ENCODE assay signal across 8 cellular contexts in genomic region chr19:4267101-4267900, GRCh38. TPM values are rescaled to one million over a fixed set of nuclear protein-coding genes. Genes with fewer than 3 reads are reported as not detected.
DNase-seq lines count a peak whose midpoint lies in the region; ATAC-seq and TF ChIP-seq lines count a peak whose summit lies in the region.

No MANE protein-coding gene starts in this region.

- H3K27ac Mint-ChIP-seq in activated CD8-positive, alpha-beta memory T cell treated with anti-CD3 and anti-CD28 coated beads, Interleukin-2, amount 10 ng/mL, durations not matched to agents 7 days and 5 days: peak overlapping the region; percentile 35
- H3K27ac Mint-ChIP-seq in natural killer cell treated with Interleukin-12 subunit alpha and Interleukin-12 subunit beta and Interleukin-15 and Interleukin-18, amount 100 ng/mL, for 72 hours: peak overlapping the region; percentile 87 to 88

- no peaks in the 10 kb centered on the region for H3K9me3 ChIP-seq in testis

- H3K4me3 ChIP-seq in epithelial cell of proximal tubule (ENCODE audit: low read depth, low read length): no peak overlapping the region
- no peak overlapping the region for H3K4me3 ChIP-seq in testis

- no peaks in the 10 kb centered on the region for H3K27me3 ChIP-seq in testis

- H3K4me1 ChIP-seq in testis: no peaks in the 10 kb centered on the region

- TF ChIP-seq POLR2A in testis (IDR thresholded peaks at IDR 0.05): no peak

- CTCF ChIA-PET in activated CD8-positive, alpha-beta memory T cell treated with anti-CD3 and anti-CD28 coated beads, Interleukin-2, amount 10 ng/mL, durations not matched to agents 7 days and 5 days (lab: Charles Lee): interaction anchor here (0.6 to 7.9 kb wide), 57 partner anchors 8 to 1317 kb away, joined by 3 to 125 read pairs (median 4); partner anchors contain the start of genes CHAF1A, FSD1, MPND and SH3GL1

- intact Hi-C loops in testis (cut with DNase I; ENCODE audit: low total_unique reads): no loop called here

- 48 to 58% methylated on average over 19 to 21 of the region's 21 CpGs for WGBS in testis, 2 donors

- H3K4me3 Mint-ChIP-seq in activated CD8-positive, alpha-beta memory T cell treated with anti-CD3 and anti-CD28 coated beads, Interleukin-2, amount 10 ng/mL, durations not matched to agents 7 days and 5 days: no peak overlapping the region
- H3K4me3 Mint-ChIP-seq in natural killer cell treated with Interleukin-12 subunit alpha and Interleukin-12 subunit beta and Interleukin-15 and Interleukin-18, amount 100 ng/mL, for 72 hours: no peak overlapping the region

- H3K27ac ChIP-seq in testis: no peak overlapping the region

- peaks cover 36% of the 10 kb centered on the region for H3K4me1 Mint-ChIP-seq in activated CD8-positive, alpha-beta memory T cell treated with anti-CD3 and anti-CD28 coated beads, Interleukin-2, amount 10 ng/mL, durations not matched to agents 7 days and 5 days
- H3K4me1 Mint-ChIP-seq in natural killer cell treated with Interleukin-12 subunit alpha and Interleukin-12 subunit beta and Interleukin-15 and Interleukin-18, amount 100 ng/mL, for 72 hours (ENCODE audit: low read depth in 2 of 2): peaks cover 23 to 26% of the 10 kb centered on the region in 2 donors

- no peaks in the 10 kb centered on the region for H3K27me3 Mint-ChIP-seq in activated CD8-positive, alpha-beta memory T cell treated with anti-CD3 and anti-CD28 coated beads, Interleukin-2, amount 10 ng/mL, durations not matched to agents 7 days and 5 days
- H3K27me3 Mint-ChIP-seq in natural killer cell treated with Interleukin-12 subunit alpha and Interleukin-12 subunit beta and Interleukin-15 and Interleukin-18, amount 100 ng/mL, for 72 hours: no peaks in the 10 kb centered on the region

- no peaks in the 10 kb centered on the region for H3K36me3 ChIP-seq in testis (ENCODE audit: low read depth, missing control alignments)

- TF ChIP-seq CTCF in epithelial cell of proximal tubule (conservative IDR thresholded peaks at IDR 0.05; ENCODE audit: low read depth, low read length) (peak; percentile 77), testis (IDR thresholded peaks at IDR 0.05) (peak; percentile 57 to 86 (median 68))

- no peaks in the 10 kb centered on the region for H3K9me3 Mint-ChIP-seq in activated CD8-positive, alpha-beta memory T cell treated with anti-CD3 and anti-CD28 coated beads, Interleukin-2, amount 10 ng/mL, durations not matched to agents 7 days and 5 days (ENCODE audit: low read depth)
- no peaks in the 10 kb centered on the region for H3K9me3 Mint-ChIP-seq in natural killer cell treated with Interleukin-12 subunit alpha and Interleukin-12 subunit beta and Interleukin-15 and Interleukin-18, amount 100 ng/mL, for 72 hours

- DNase-seq in SIG-M5 treated with dmso at 0.1 percent for 504 hours (lab: John Stamatoyannopoulos, UW; ENCODE audit: unreplicated experiment): peak; percentile 50
- DNase-seq in SIG-M5 (lab: John Stamatoyannopoulos, UW): no peak
- DNase-seq in NOMO-1 treated with dmso at 0.1 percent for 144 hours (lab: John Stamatoyannopoulos, UW; ENCODE audit: unreplicated experiment): peak; percentile 50
- DNase-seq in activated CD8-positive, alpha-beta memory T cell treated with anti-CD3 and anti-CD28 coated beads, Interleukin-2, amount 10 ng/mL, durations not matched to agents 7 days and 5 days: peak; percentile 75
- no peak for DNase-seq in epithelial cell of proximal tubule (ENCODE audit: low read depth)
- DNase-seq in natural killer cell treated with Interleukin-12 subunit alpha and Interleukin-12 subunit beta and Interleukin-15 and Interleukin-18, amount 100 ng/mL, for 72 hours (ENCODE audit: low spot score): no peak
- peak; percentile 74 for DNase-seq in testis
- DNase-seq in COLO829 (ENCODE audit: low spot score): no peak

- ATAC-seq in activated CD8-positive, alpha-beta memory T cell treated with anti-CD3 and anti-CD28 coated beads, Interleukin-2, amount 10 ng/mL, durations not matched to agents 7 days and 5 days: peak; percentile 69
- peak; percentile 56 to 66 for ATAC-seq in natural killer cell treated with Interleukin-12 subunit alpha and Interleukin-12 subunit beta and Interleukin-15 and Interleukin-18, amount 100 ng/mL, for 72 hours

- peaks cover 38% of the 10 kb centered on the region for H3K36me3 Mint-ChIP-seq in activated CD8-positive, alpha-beta memory T cell treated with anti-CD3 and anti-CD28 coated beads, Interleukin-2, amount 10 ng/mL, durations not matched to agents 7 days and 5 days
- peaks cover 11% of the 10 kb centered on the region for H3K36me3 Mint-ChIP-seq in natural killer cell treated with Interleukin-12 subunit alpha and Interleukin-12 subunit beta and Interleukin-15 and Interleukin-18, amount 100 ng/mL, for 72 hours

RNA-seq across cellular contexts. Expression of gene SHD, which starts 11.8 kb away (rescaled TPM):
- not detected for total RNA-seq in activated CD8-positive, alpha-beta memory T cell treated with anti-CD3 and anti-CD28 coated beads, Interleukin-2, amount 10 ng/mL, durations not matched to agents 7 days and 5 days
- not detected in 2 replicates for total RNA-seq in epithelial cell of proximal tubule
- total RNA-seq in natural killer cell treated with Interleukin-12 subunit alpha and Interleukin-12 subunit beta and Interleukin-15 and Interleukin-18, amount 100 ng/mL, for 72 hours: not detected
- total RNA-seq in testis: 1 to 10 TPM in 1 of 2 donors, under 1 TPM in 1; 0.16 to 1.8 TPM
- polyA plus RNA-seq in testis (ENCODE audit: insufficient read depth, low read depth, low replicate concordance): 0.79 TPM

RNA-seq across cellular contexts. Expression of gene YJU2, which starts 20.4 kb away (rescaled TPM):
- 10 to 100 TPM; 26.8 to 32.1 TPM for total RNA-seq in activated CD8-positive, alpha-beta memory T cell treated with anti-CD3 and anti-CD28 coated beads, Interleukin-2, amount 10 ng/mL, durations not matched to agents 7 days and 5 days
- total RNA-seq in epithelial cell of proximal tubule: 34.3 and 39.1 TPM in 2 replicates
- 10 to 100 TPM; 30.2 to 33.3 TPM for total RNA-seq in natural killer cell treated with Interleukin-12 subunit alpha and Interleukin-12 subunit beta and Interleukin-15 and Interleukin-18, amount 100 ng/mL, for 72 hours
- 10 to 100 TPM; 26.1 to 36.6 TPM for total RNA-seq in testis
- 31.1 TPM for polyA plus RNA-seq in testis (ENCODE audit: insufficient read depth, low read depth, low replicate concordance)

RNA-seq across cellular contexts. Expression of gene TMIGD2, which starts 34.9 kb away (rescaled TPM):
- 10 to 100 TPM; 29.8 to 40.7 TPM for total RNA-seq in activated CD8-positive, alpha-beta memory T cell treated with anti-CD3 and anti-CD28 coated beads, Interleukin-2, amount 10 ng/mL, durations not matched to agents 7 days and 5 days
- total RNA-seq in epithelial cell of proximal tubule (not detected in 2 replicates), testis (1 to 10 TPM in 1 of 2 donors, under 1 TPM in 1; 0.47 to 1.1 TPM)
- 1 to 10 TPM; 4.6 to 5.1 TPM for total RNA-seq in natural killer cell treated with Interleukin-12 subunit alpha and Interleukin-12 subunit beta and Interleukin-15 and Interleukin-18, amount 100 ng/mL, for 72 hours
- polyA plus RNA-seq in testis (ENCODE audit: insufficient read depth, low read depth, low replicate concordance): 0.83 TPM

RNA-seq across cellular contexts. Expression of gene FSD1, which starts 37.1 kb away (rescaled TPM):
- 10 to 100 TPM; 24.7 to 30.6 TPM for total RNA-seq in activated CD8-positive, alpha-beta memory T cell treated with anti-CD3 and anti-CD28 coated beads, Interleukin-2, amount 10 ng/mL, durations not matched to agents 7 days and 5 days
- 17.5 and 22.9 TPM in 2 replicates for total RNA-seq in epithelial cell of proximal tubule
- total RNA-seq in natural killer cell treated with Interleukin-12 subunit alpha and Interleukin-12 subunit beta and Interleukin-15 and Interleukin-18, amount 100 ng/mL, for 72 hours: 10 to 100 TPM; 16.0 to 24.7 TPM
- total RNA-seq in testis: 10 to 100 TPM; 24.1 to 24.9 TPM
- 18.2 TPM for polyA plus RNA-seq in testis (ENCODE audit: insufficient read depth, low read depth, low replicate concordance)

RNA-seq across cellular contexts. Expression of gene EBI3, which starts 38.0 kb away (rescaled TPM):
- total RNA-seq in activated CD8-positive, alpha-beta memory T cell treated with anti-CD3 and anti-CD28 coated beads, Interleukin-2, amount 10 ng/mL, durations not matched to agents 7 days and 5 days: 10 to 100 TPM in 1 of 2 experiments, 1 to 10 TPM in 1; 2.6 to 14.7 TPM
- total RNA-seq in epithelial cell of proximal tubule (1.7 TPM in 1 of 2 replicates, not detected in the other), testis (1 to 10 TPM; 1.3 to 8.4 TPM)
- total RNA-seq in natural killer cell treated with Interleukin-12 subunit alpha and Interleukin-12 subunit beta and Interleukin-15 and Interleukin-18, amount 100 ng/mL, for 72 hours: 100 to 1,000 TPM in 1 of 2 donors, 10 to 100 TPM in 1; 32.4 to 131 TPM
- 1.9 TPM for polyA plus RNA-seq in testis (ENCODE audit: insufficient read depth, low read depth, low replicate concordance)

Comparison
In these comparisons a context has a peak if more than half of its experiments do, and no peak if none do; other contexts are left out.
1. DNase-seq: peak in SIG-M5 treated with dmso at 0.1 percent for 504 hours (single experiment), NOMO-1 treated with dmso at 0.1 percent for 144 hours (single experiment), activated CD8-positive, alpha-beta memory T cell treated with anti-CD3 and anti-CD28 coated beads, Interleukin-2, amount 10 ng/mL, durations not matched to agents 7 days and 5 days (single experiment) and testis (single experiment); none in SIG-M5 (single experiment), epithelial cell of proximal tubule (single experiment), natural killer cell treated with Interleukin-12 subunit alpha and Interleukin-12 subunit beta and Interleukin-15 and Interleukin-18, amount 100 ng/mL, for 72 hours (single experiment) and COLO829 (single experiment).
2. RNA of gene TMIGD2, which starts 34.9 kb away (total RNA-seq): 29.8 to 40.7 TPM in activated CD8-positive, alpha-beta memory T cell treated with anti-CD3 and anti-CD28 coated beads, Interleukin-2, amount 10 ng/mL, durations not matched to agents 7 days and 5 days; 4.6 to 5.1 TPM in natural killer cell treated with Interleukin-12 subunit alpha and Interleukin-12 subunit beta and Interleukin-15 and Interleukin-18, amount 100 ng/mL, for 72 hours, 0.47 to 1.1 TPM in testis and not detected in epithelial cell of proximal tubule; every median in the first group is over 4 times any median in the second.